In the genomic region with DNA sequence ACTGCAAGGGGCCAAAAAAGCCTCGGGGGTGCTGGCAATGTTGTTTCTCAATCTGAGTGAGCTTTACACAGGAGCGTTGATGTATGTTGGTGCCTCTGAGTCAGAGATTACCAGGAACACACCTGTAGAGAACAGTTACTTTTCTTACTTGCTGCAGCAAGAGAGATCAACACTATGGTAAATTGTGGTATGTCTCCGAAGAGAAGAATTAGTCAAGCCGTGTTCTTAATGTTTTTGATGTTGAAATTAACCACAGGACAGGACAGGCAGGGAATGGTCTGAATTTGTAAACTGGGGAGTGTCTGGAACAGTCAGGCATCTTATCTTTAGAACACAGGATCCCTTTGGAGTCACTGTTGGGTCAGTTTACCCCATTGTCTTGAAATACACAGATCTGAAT, we compare ENCODE assay signal across 21 cellular contexts.
"Had no signal": no experiment of that assay in that cellular context is flagged by ENCODE, and none has a peak within 500 bp of the region (broad histone marks: within the 10 kb centered on the region; RNA-seq: fewer than 3 reads in every experiment).

No MANE protein-coding gene starts in this region.

- H3K4me1 ChIP-seq: left ventricle myocardium inferior, spleen, testis, uterus had no signal

- H3K27me3 ChIP-seq: cardiac muscle cell, hepatocyte, spleen, testis, uterus had no signal

- H3K79me2 ChIP-seq: hepatocyte had no signal

- ATAC-seq: activated T-cell treated with anti-CD3 and anti-CD28 coated beads, Interleukin-2, amount 50 U/mL, for 4 hours; natural killer cell; WTC11 had no signal

- H3K36me3 ChIP-seq: cardiac muscle cell, left ventricle myocardium inferior, spleen, uterus had no signal

- H3K9me3 ChIP-seq: left ventricle myocardium inferior, spleen, testis, uterus had no signal

- H3K4me2 ChIP-seq: hepatocyte had no signal

- DNase-seq: activated CD8-positive, alpha-beta memory T cell treated with anti-CD3 and anti-CD28 coated beads for 24 hours; activated CD8-positive, alpha-beta memory T cell treated with anti-CD3 and anti-CD28 coated beads, Interleukin-2, amount 50 U/mL, for 48 hours; activated naive CD4-positive, alpha-beta T cell treated with Interleukin-2 at 50 U/mL for 16 hours; activated naive CD8-positive, alpha-beta T cell treated with anti-CD3 and anti-CD28 coated beads for 36 hours; activated T-cell treated with anti-CD3 and anti-CD28 coated beads, Interleukin-2, amount 50 U/mL, for 4 hours; amniotic stem cell; cortex of kidney; endodermal cell; foreskin melanocyte; left ventricle myocardium inferior; midbrain; natural killer cell; spleen; stimulated activated CD4-positive, alpha-beta T cell treated with anti-CD3 and anti-CD28 coated beads, Interleukin-4, amount 100 ng/mL, for 1 hour; stimulated activated naive CD4-positive, alpha-beta T cell; testis; trophoblast cell; uterus had no signal

- H3K27ac ChIP-seq: cardiac muscle cell, hepatocyte, left ventricle myocardium inferior, spleen, testis, uterus had no signal

- H3K4me3 ChIP-seq: cardiac muscle cell, hepatocyte, left ventricle myocardium inferior, spleen, testis, uterus had no signal

- H2AFZ ChIP-seq: hepatocyte had no signal
